43 cellular contexts compared by ENCODE assay signal in genomic region chr19:43300206-43300605, GRCh38. TPM values are rescaled to one million over a fixed set of nuclear protein-coding genes. Genes with fewer than 3 reads are reported as not detected.
"Had no signal": no experiment of that assay in that cellular context is flagged by ENCODE, and none has a peak within 500 bp of the region (broad histone marks: within the 10 kb centered on the region; RNA-seq: fewer than 3 reads in every experiment).

No MANE protein-coding gene starts in this region.

- H3K4me3 ChIP-seq: cardiac muscle cell, Peyer's patch had no signal

- H3K27me3 ChIP-seq: brain microvascular endothelial cell, cardiac muscle cell, Peyer's patch had no signal

- H3K36me3 ChIP-seq: brain microvascular endothelial cell, cardiac muscle cell, Peyer's patch had no signal

- H3K27ac ChIP-seq: brain microvascular endothelial cell, cardiac muscle cell, Peyer's patch, RWPE1, VCaP had no signal

- H3K4me1 ChIP-seq: Peyer's patch had no signal

- H3K9me3 ChIP-seq: Peyer's patch had no signal

- DNase-seq: activated CD4-positive, alpha-beta T cell treated with anti-CD3 and anti-CD28 coated beads for 1 hour; activated CD4-positive, alpha-beta T cell treated with anti-CD3 and anti-CD28 coated beads for 48 hours; activated CD4-positive, alpha-beta T cell treated with anti-CD3 and anti-CD28 coated beads, Interleukin-2, amount 50 U/mL, for 4 hours; activated CD4-positive, CD25-positive, alpha-beta regulatory T cell; activated CD8-positive, alpha-beta T cell treated with anti-CD3 and anti-CD28 coated beads for 36 hours; activated effector memory CD4-positive, alpha-beta T cell treated with anti-CD3 and anti-CD28 coated beads, Interleukin-2, amount 50 U/mL, for 16 hours; activated naive CD4-positive, alpha-beta T cell; activated naive CD4-positive, alpha-beta T cell treated with anti-CD3 and anti-CD28 coated beads, Interleukin-2, amount 50 U/mL, for 16 hours; activated naive CD8-positive, alpha-beta T cell treated with anti-CD3 and anti-CD28 coated beads for 36 hours; activated T-cell treated with anti-CD3 and anti-CD28 coated beads, Interleukin-2, amount 50 U/mL, for 1 hour; activated T-cell treated with anti-CD3 and anti-CD28 coated beads, Interleukin-2, amount 50 U/mL, for 72 hours; amniotic stem cell; aorta; brain microvascular endothelial cell; Kasumi-1; KG1; MM.1S; NCI-H1092; NCI-H146; NCI-H187; NCI-H2029 treated with DMSO at 0.1 percent for 48 hours; NCI-H2107; NCI-H2171 treated with DMSO at 0.1 percent for 48 hours; NCI-H2227 treated with DMSO at 0.1 percent for 48 hours; NCI-H446; NCI-H510A treated with DMSO at 0.1 percent for 48 hours; NCI-H69; NCI-H82; OCI-M1; Peyer's patch; SIG-M5; SW 1271; T-helper 1 cell; T-helper 2 cell; T-helper 9 cell had no signal

- ATAC-seq: activated CD8-positive, alpha-beta T cell treated with anti-CD3 and anti-CD28 coated beads for 36 hours; activated T-cell treated with anti-CD3 and anti-CD28 coated beads, Interleukin-2, amount 50 U/mL, for 72 hours; activated T-helper 17 cell treated with anti-CD3 and anti-CD28 coated beads, Interleukin-2, amount 50 U/mL, for 72 hours; Right ventricle myocardium inferior had no signal

RNA-seq across cellular contexts. Expression of gene PSG9, which starts 30.9 kb away (rescaled TPM):
- total RNA-seq: activated CD8-positive, alpha-beta memory T cell treated with anti-CD3 and anti-CD28 coated beads for 36 hours; activated CD8-positive, alpha-beta T cell treated with anti-CD3 and anti-CD28 coated beads for 36 hours; activated naive CD8-positive, alpha-beta T cell treated with anti-CD3 and anti-CD28 coated beads for 36 hours; activated T-cell treated with anti-CD3 and anti-CD28 coated beads, Interleukin-2, amount 50 U/mL, for 72 hours; aorta; cardiac muscle cell; chondrocyte; Peyer's patch; Right ventricle myocardium inferior had no signal
- polyA plus RNA-seq: aorta, cardiac muscle cell had no signal

RNA-seq across cellular contexts. Expression of gene CD177, which starts 53.3 kb away (rescaled TPM):
- total RNA-seq: activated CD8-positive, alpha-beta memory T cell treated with anti-CD3 and anti-CD28 coated beads for 36 hours; activated CD8-positive, alpha-beta T cell treated with anti-CD3 and anti-CD28 coated beads for 36 hours; activated naive CD8-positive, alpha-beta T cell treated with anti-CD3 and anti-CD28 coated beads for 36 hours; activated T-cell treated with anti-CD3 and anti-CD28 coated beads, Interleukin-2, amount 50 U/mL, for 72 hours; activated T-helper 17 cell treated with anti-CD3 and anti-CD28 coated beads, Interleukin-2, amount 50 U/mL, for 72 hours; cardiac muscle cell; chondrocyte; Peyer's patch; SK-MEL-5 had no signal
- polyA plus RNA-seq: cardiac muscle cell had no signal
